In the genomic region with DNA sequence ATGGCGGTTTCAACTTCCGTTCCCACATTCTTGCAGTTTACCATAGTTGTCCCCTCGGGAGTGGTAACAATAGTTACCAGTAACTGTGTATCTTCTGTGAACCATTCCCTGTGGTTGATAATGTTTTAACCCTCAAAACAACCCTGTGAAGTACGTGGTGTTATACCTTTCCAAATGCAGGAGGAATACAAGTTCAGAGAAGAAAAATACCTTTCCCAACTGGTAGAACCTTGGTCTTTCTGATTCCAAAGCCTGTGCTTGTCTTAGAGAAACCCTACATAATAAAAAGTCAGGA, we compare ENCODE assay signal across 8 cellular contexts. TPM values are rescaled to one million over a fixed set of nuclear protein-coding genes. Genes with fewer than 3 reads are reported as not detected.
A peak's percentile ranks its signal among the peaks of the same experiment; 100 is the strongest.
DNase-seq lines count a peak whose midpoint lies in the region; ATAC-seq, FAIRE-seq and TF ChIP-seq lines count a peak whose summit lies in the region.

No MANE protein-coding gene starts in this region.

- H3K27ac ChIP-seq in AG04450 (ENCODE audit: low read depth, low read length) (peak overlapping the region; percentile 59), spleen (peak overlapping the region; percentile 90 to 95 (median 95))

- TF ChIP-seq CTCF in AG04450 (IDR thresholded peaks at IDR 0.05; ENCODE audit: low read depth, low read length), result no peak
- TF ChIP-seq CTCF in fibroblast of villous mesenchyme (IDR thresholded peaks at IDR 0.05; ENCODE audit: insufficient read depth, low read depth, low read length), result no peak
- no peak for TF ChIP-seq CTCF in spleen (IDR thresholded peaks at IDR 0.05 in 8 of 11, conservative IDR thresholded peaks at IDR 0.05 in 3 of 11)

- no peak for TF ChIP-seq POLR2A in spleen (IDR thresholded peaks at IDR 0.05)

- POLR2A ChIA-PET in AG04450 (lab: Yijun Ruan, JAX), result no interaction called here

- intact Hi-C loops in spleen (cut with DNase I; ENCODE audit: low total_unique reads), result no loop called here

- ATAC-seq in GM21528 (IDR thresholded peaks at IDR 0.05; ENCODE audit: low FRiP score, unreplicated experiment) (peak; percentile 51), HG03521 (IDR thresholded peaks at IDR 0.05; ENCODE audit: unreplicated experiment) (no peak)

- CTCF ChIA-PET in AG04450 (lab: Charles Lee), result interaction anchor here (1.1 kb wide), 1 partner anchor 292 kb away, joined by 4 read pairs; no protein-coding TSS in a partner anchor

- WGBS in spleen, 5 donors, result 0 to 2% (median 0%) methylated on average over 4 of the region's 4 CpGs

- H3K4me3 ChIP-seq in AG04450 (ENCODE audit: low read depth, low read length) (peak overlapping the region; percentile 90), fibroblast of villous mesenchyme (ENCODE audit: low read depth, low read length) (peak overlapping the region; percentile 92), spleen (peak overlapping the region; percentile 83 to 96 (median 93))

- H3K36me3 ChIP-seq in spleen, result peaks cover 0 to 41% (median 18%) of the 10 kb centered on the region in 6 donors

- DNase-seq in AG04450 (ENCODE audit: low read depth, low spot score), result no peak
- DNase-seq in RCC 7860 (ENCODE audit: low spot score), result peak; percentile 40
- DNase-seq in fibroblast of villous mesenchyme (ENCODE audit: low read depth), result no peak
- DNase-seq in spleen, result no peak
- no peak for DNase-seq in HuH-7 (ENCODE audit: low spot score)
- DNase-seq in putamen (ENCODE audit: low spot score), result no peak

- FAIRE-seq in RCC 7860 (lab: Jason Lieb, UNC), result no peak

- no peaks in the 10 kb centered on the region; the same call in 1 of the 2 replicates for H3K9me3 ChIP-seq in AG04450 (ENCODE audit: control insufficient read depth, insufficient read depth, low read length)
- H3K9me3 ChIP-seq in spleen, result no peaks in the 10 kb centered on the region

- peaks cover 36 to 73% (median 53%) of the 10 kb centered on the region in 6 donors for H3K4me1 ChIP-seq in spleen

- H3K27me3 ChIP-seq in AG04450 (ENCODE audit: control insufficient read depth, insufficient read depth, low read length) (no peaks in the 10 kb centered on the region), spleen (replicated peaks in 1 of 7) (no peaks in the 10 kb centered on the region)

RNA-seq across cellular contexts. Expression of a gene that starts 0.8 kb away (rescaled TPM):
- polyA plus RNA-seq in AG04450 (2011; rRNA removed) (59.7 and 86.6 TPM in 2 replicates), spleen (10 to 100 TPM; 29.5 to 40.2 (median 37.2) TPM)
- 24.9 and 37.1 TPM in 2 replicates for polyA minus RNA-seq in AG04450 (2011; rRNA and poly(A)+ RNA removed)
- total RNA-seq in fibroblast of villous mesenchyme (66.0 and 76.4 TPM in 2 replicates), spleen (10 to 100 TPM; 30.0 to 48.6 (median 37.0) TPM)

RNA-seq across cellular contexts. Expression of a gene that starts 1.9 kb away (rescaled TPM):
- 39.8 and 55.8 TPM in 2 replicates for polyA plus RNA-seq in AG04450 (2011; rRNA removed)
- 15.2 and 23.2 TPM in 2 replicates for polyA minus RNA-seq in AG04450 (2011; rRNA and poly(A)+ RNA removed)
- total RNA-seq in fibroblast of villous mesenchyme, result 44.8 and 57.0 TPM in 2 replicates
- total RNA-seq in spleen, result 10 to 100 TPM; 40.1 to 49.5 (median 44.2) TPM
- 10 to 100 TPM; 10.3 to 18.1 (median 17.7) TPM for polyA plus RNA-seq in spleen

RNA-seq across cellular contexts. Expression of a gene that starts 23.3 kb away (rescaled TPM):
- 9.8 and 10.5 TPM in 2 replicates for polyA plus RNA-seq in AG04450 (2011; rRNA removed)
- 8.1 and 8.2 TPM in 2 replicates for polyA minus RNA-seq in AG04450 (2011; rRNA and poly(A)+ RNA removed)
- total RNA-seq in fibroblast of villous mesenchyme, result 13.0 and 18.7 TPM in 2 replicates
- 10 to 100 TPM in 3 of 7 donors, 1 to 10 TPM in 4; 7.4 to 15.7 (median 9.5) TPM for total RNA-seq in spleen
- polyA plus RNA-seq in spleen, result 10 to 100 TPM in 2 of 3 donors, 1 to 10 TPM in 1; 9.4 to 14.5 (median 12.0) TPM
